13 cellular contexts compared by ENCODE assay signal in genomic region chr18:80196528-80197320, GRCh38. TPM values are rescaled to one million over a fixed set of nuclear protein-coding genes. Genes with fewer than 3 reads are reported as not detected.
A peak's percentile ranks its signal among the peaks of the same experiment; 100 is the strongest.
DNase-seq lines count a peak whose midpoint lies in the region; TF ChIP-seq lines count a peak whose summit lies in the region.
"Had no signal": no experiment of that assay in that cellular context is flagged by ENCODE, and none has a peak within 500 bp of the region (broad histone marks: within the 10 kb centered on the region; RNA-seq: fewer than 3 reads in every experiment).

No MANE protein-coding gene starts in this region.

- no peak overlapping the region; the same call in 1 of the 2 replicates for H3K4me3 ChIP-seq in HUES48 (ENCODE audit: low read depth, low read length)
- no peak overlapping the region for H3K4me3 ChIP-seq in ectodermal cell (ENCODE audit: insufficient read depth, low read depth, low read length)
- no peak overlapping the region for H3K4me3 ChIP-seq in suprapubic skin
- H3K4me3 ChIP-seq in SK-N-SH (ENCODE audit: low read depth in 2 of 2, low read length in 1 of 2): no peak overlapping the region
- H3K4me3 ChIP-seq: body of pancreas had no signal

- peak; percentile 22 for DNase-seq in kidney tubule cell (ENCODE audit: low spot score)
- no peak for DNase-seq in suprapubic skin (ENCODE audit: low spot score in 2 of 2)
- no peak for DNase-seq in activated T-cell treated with anti-CD3 and anti-CD28 coated beads, Interleukin-2, amount 50 U/mL, for 48 hours
- no peak for DNase-seq in SK-N-SH
- no peak for DNase-seq in activated CD4-positive, alpha-beta T cell treated with anti-CD3 and anti-CD28 coated beads, Interleukin-2, amount 50 U/mL, for 4 hours
- DNase-seq: activated T-cell treated with anti-CD3 and anti-CD28 coated beads for 4 hours, midbrain, MM.1S, NCI-H510A had no signal

- no peaks in the 10 kb centered on the region for H3K9me3 ChIP-seq in HUES48 (ENCODE audit: control insufficient read depth, insufficient read depth, low read length)
- H3K9me3 ChIP-seq in ectodermal cell (ENCODE audit: control insufficient read depth, low read length): no peaks in the 10 kb centered on the region
- no peaks in the 10 kb centered on the region for H3K9me3 ChIP-seq in suprapubic skin
- H3K9me3 ChIP-seq in SK-N-SH: no peaks in the 10 kb centered on the region
- H3K9me3 ChIP-seq: body of pancreas had no signal

- H3K36me3 ChIP-seq in HUES48 (ENCODE audit: control insufficient read depth, insufficient read depth, low read length) (no peaks in the 10 kb centered on the region), ectodermal cell (ENCODE audit: control insufficient read depth, insufficient read depth, low read length) (no peaks in the 10 kb centered on the region), suprapubic skin (peaks cover 4% of the 10 kb centered on the region), SK-N-SH (replicated peaks in 1 of 2; ENCODE audit: control insufficient read depth in 1 of 2, insufficient read depth in 2 of 2, low read length in 1 of 2) (no peaks in the 10 kb centered on the region)

- H3K4me1 ChIP-seq in HUES48 (ENCODE audit: control insufficient read depth, insufficient read depth, low read length): peaks cover 28% of the 10 kb centered on the region
- peaks cover 27% of the 10 kb centered on the region for H3K4me1 ChIP-seq in ectodermal cell (ENCODE audit: control insufficient read depth, insufficient read depth, low read length)
- H3K4me1 ChIP-seq in suprapubic skin: peaks cover 35% of the 10 kb centered on the region
- peaks cover 0 to 8% of the 10 kb centered on the region in 2 experiments; a peak in 1 of 4 replicates for H3K4me1 ChIP-seq in SK-N-SH (ENCODE audit: control insufficient read depth in 1 of 2, insufficient read depth in 2 of 2, low read depth in 1 of 2, low read length in 1 of 2)
- H3K4me1 ChIP-seq: body of pancreas had no signal

- no peak for TF ChIP-seq POLR2A in suprapubic skin (IDR thresholded peaks at IDR 0.05)

- no peaks in the 10 kb centered on the region for H3F3A ChIP-seq in SK-N-SH (replicated peaks; ENCODE audit: insufficient read depth)

- TF ChIP-seq CTCF in suprapubic skin (IDR thresholded peaks at IDR 0.05) (no peak), SK-N-SH (IDR thresholded peaks at IDR 0.05) (no peak)

- H3K79me2 ChIP-seq in SK-N-SH (ENCODE audit: insufficient read depth): no peaks in the 10 kb centered on the region

- no peaks in the 10 kb centered on the region for H4K20me1 ChIP-seq in SK-N-SH (ENCODE audit: insufficient read depth)

- H2AFZ ChIP-seq in SK-N-SH (ENCODE audit: low read depth): no peak overlapping the region

- H3K27ac ChIP-seq in HUES48 (ENCODE audit: low read depth, low read length) (peak overlapping the region; percentile 60), ectodermal cell (ENCODE audit: insufficient read depth, low read depth, low read length, poor library complexity, severe bottlenecking) (peak overlapping the region; percentile 45), suprapubic skin (peak overlapping the region; percentile 46), SK-N-SH (ENCODE audit: low read depth in 2 of 2, low read length in 1 of 2) (no peak overlapping the region)
- H3K27ac ChIP-seq: body of pancreas, RWPE1 had no signal

- no peaks in the 10 kb centered on the region for H3K9me2 ChIP-seq in SK-N-SH

- H3K9ac ChIP-seq in HUES48 (ENCODE audit: low read depth, low read length): no peak overlapping the region
- no peak overlapping the region for H3K9ac ChIP-seq in SK-N-SH

- H3K27me3 ChIP-seq in HUES48 (ENCODE audit: control insufficient read depth, insufficient read depth, low read length) (no peaks in the 10 kb centered on the region), ectodermal cell (ENCODE audit: control insufficient read depth, insufficient read depth, low read length, poor library complexity, severe bottlenecking) (no peaks in the 10 kb centered on the region), suprapubic skin (no peaks in the 10 kb centered on the region), SK-N-SH (ENCODE audit: insufficient read depth) (no peaks in the 10 kb centered on the region)
- H3K27me3 ChIP-seq: body of pancreas had no signal

- CTCF ChIA-PET in SK-N-SH (lab: Yijun Ruan, JAX): interaction anchor here (1.2 to 1.7 kb wide), 2 partner anchors 9 to 47 kb away, joined by 4 to 6 read pairs; no protein-coding TSS in a partner anchor

- POLR2A ChIA-PET in SK-N-SH (lab: Yijun Ruan, JAX): no interaction called here

- TF ChIP-seq RAD21 in SK-N-SH (IDR thresholded peaks at IDR 0.05; ENCODE audit: low read length): no peak

- no peak for TF ChIP-seq EP300 in suprapubic skin (IDR thresholded peaks at IDR 0.05)
- no peak for TF ChIP-seq EP300 in SK-N-SH (IDR thresholded peaks at IDR 0.05; ENCODE audit: borderline replicate concordance in 1 of 2, low read depth in 1 of 2, low read length in 1 of 2)

- H3K4me2 ChIP-seq in SK-N-SH: no peak overlapping the region

- 16 to 23% methylated on average over 9 to 10 of the region's 13 CpGs for WGBS in ectodermal cell, 2 experiments
- 20% methylated on average over 13 of the region's 13 CpGs for WGBS in suprapubic skin
- 92% methylated on average over 13 of the region's 13 CpGs for WGBS in SK-N-SH (ENCODE audit: low lambda C conversion rate)

TF ChIP-seq in SK-N-SH, 30 proteins besides CTCF, POLR2A, EP300 and RAD21:
- TF ChIP-seq NFIC (IDR thresholded peaks at IDR 0.05; ENCODE audit: borderline replicate concordance) (no peak), POLR2AphosphoS5 (IDR thresholded peaks at IDR 0.05; ENCODE audit: low read depth, low read length) (no peak), IRF3 (IDR thresholded peaks at IDR 0.05; ENCODE audit: low read depth, low read length) (no peak), TAF1 (IDR thresholded peaks at IDR 0.05; ENCODE audit: borderline replicate concordance, low read depth, low read length) (no peak), FOXJ3 (CRISPR knock-in tag; IDR thresholded peaks at IDR 0.05) (no peak), YY1 (IDR thresholded peaks at IDR 0.05; ENCODE audit: low read depth) (no peak), JUND (IDR thresholded peaks at IDR 0.05) (no peak), RFX5 (IDR thresholded peaks at IDR 0.05; ENCODE audit: low read length) (no peak), TCF12 (IDR thresholded peaks at IDR 0.05) (no peak), USF2 (IDR thresholded peaks at IDR 0.05; ENCODE audit: borderline replicate concordance, low read depth, low read length) (no peak), MEF2A (IDR thresholded peaks at IDR 0.05; ENCODE audit: borderline replicate concordance, low read depth) (no peak)
- TF ChIP-seq, protein P1, sequence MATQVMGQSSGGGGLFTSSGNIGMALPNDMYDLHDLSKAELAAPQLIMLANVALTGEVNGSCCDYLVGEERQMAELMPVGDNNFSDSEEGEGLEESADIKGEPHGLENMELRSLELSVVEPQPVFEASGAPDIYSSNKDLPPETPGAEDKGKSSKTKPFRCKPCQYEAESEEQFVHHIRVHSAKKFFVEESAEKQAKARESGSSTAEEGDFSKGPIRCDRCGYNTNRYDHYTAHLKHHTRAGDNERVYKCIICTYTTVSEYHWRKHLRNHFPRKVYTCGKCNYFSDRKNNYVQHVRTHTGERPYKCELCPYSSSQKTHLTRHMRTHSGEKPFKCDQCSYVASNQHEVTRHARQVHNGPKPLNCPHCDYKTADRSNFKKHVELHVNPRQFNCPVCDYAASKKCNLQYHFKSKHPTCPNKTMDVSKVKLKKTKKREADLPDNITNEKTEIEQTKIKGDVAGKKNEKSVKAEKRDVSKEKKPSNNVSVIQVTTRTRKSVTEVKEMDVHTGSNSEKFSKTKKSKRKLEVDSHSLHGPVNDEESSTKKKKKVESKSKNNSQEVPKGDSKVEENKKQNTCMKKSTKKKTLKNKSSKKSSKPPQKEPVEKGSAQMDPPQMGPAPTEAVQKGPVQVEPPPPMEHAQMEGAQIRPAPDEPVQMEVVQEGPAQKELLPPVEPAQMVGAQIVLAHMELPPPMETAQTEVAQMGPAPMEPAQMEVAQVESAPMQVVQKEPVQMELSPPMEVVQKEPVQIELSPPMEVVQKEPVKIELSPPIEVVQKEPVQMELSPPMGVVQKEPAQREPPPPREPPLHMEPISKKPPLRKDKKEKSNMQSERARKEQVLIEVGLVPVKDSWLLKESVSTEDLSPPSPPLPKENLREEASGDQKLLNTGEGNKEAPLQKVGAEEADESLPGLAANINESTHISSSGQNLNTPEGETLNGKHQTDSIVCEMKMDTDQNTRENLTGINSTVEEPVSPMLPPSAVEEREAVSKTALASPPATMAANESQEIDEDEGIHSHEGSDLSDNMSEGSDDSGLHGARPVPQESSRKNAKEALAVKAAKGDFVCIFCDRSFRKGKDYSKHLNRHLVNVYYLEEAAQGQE (IDR thresholded peaks at IDR 0.05; ENCODE audit: low read depth, low read length): no peak
TF ChIP-seq in SK-N-SH: peak in this region for 0.

RNA-seq across cellular contexts. Expression of gene PARD6G, which starts 50.6 kb away (rescaled TPM):
- 29.7 TPM for polyA plus RNA-seq in ectodermal cell (2013, experiment 1 of 4)
- 32.2 TPM for polyA plus RNA-seq in ectodermal cell (2013, experiment 2 of 4)
- polyA plus RNA-seq in ectodermal cell (2013, experiment 3 of 4): 24.3 TPM
- 25.7 TPM for polyA plus RNA-seq in ectodermal cell (2013, experiment 4 of 4)
- total RNA-seq in suprapubic skin: 10 to 100 TPM; 47.5 to 97.6 (median 82.2) TPM
- polyA plus RNA-seq in SK-N-SH (2012; rRNA removed): 4.0 and 4.3 TPM in 2 replicates
- polyA plus RNA-seq in SK-N-SH (2012; cell fraction: cytosol; rRNA removed): 4.1 and 4.2 TPM in 2 replicates
- 3.9 and 5.1 TPM in 2 replicates for polyA plus RNA-seq in SK-N-SH (2012; cell fraction: nucleus; rRNA removed)

Comparison
In these comparisons a context has a peak if more than half of its experiments do, and no peak if none do; other contexts are left out.
1. H3K27ac ChIP-seq: peak in HUES48 (single experiment), ectodermal cell (single experiment) and suprapubic skin (single experiment); none in SK-N-SH (0 of 2).